Comparison of ENCODE assay signal across 29 cellular contexts in genomic region chr5:156199045-156199444, GRCh38.
"Had no signal": no experiment of that assay in that cellular context is flagged by ENCODE, and none has a peak within 500 bp of the region (broad histone marks: within the 10 kb centered on the region; RNA-seq: fewer than 3 reads in every experiment).

No MANE protein-coding gene starts in this region.

- H3K27ac ChIP-seq: neutrophil, parathyroid adenoma, psoas muscle, skin epidermis, spleen, suprapubic skin, testis, tibial artery, transverse colon, vagina had no signal

- DNase-seq: naive thymus-derived CD8-positive, alpha-beta T cell; nephron progenitor cell; nucleus accumbens; posterior cingulate gyrus; psoas muscle; right cardiac atrium; spleen; stimulated activated CD4-positive, alpha-beta T cell treated with anti-CD3 and anti-CD28 coated beads, Interleukin-12 subunit alpha, Interleukin-12 subunit beta, amount 100 ng/mL, for 4 hours; stimulated activated CD4-positive, alpha-beta T cell treated with anti-CD3 and anti-CD28 coated beads, Interleukin-1b, Interleukin-23, amount 100 ng/mL, for 48 hours; stimulated activated CD4-positive, alpha-beta T cell treated with anti-CD3 and anti-CD28 coated beads, Interleukin-4, amount 100 ng/mL, for 1 hour; stimulated activated CD4-positive, alpha-beta T cell treated with anti-CD3 and anti-CD28 coated beads, Interleukin-4, amount 100 ng/mL, for 4 hours; stimulated activated CD8-positive, alpha-beta memory T cell treated with anti-CD3 and anti-CD28 coated beads, Interleukin-4, amount 100 ng/mL, for 48 hours; stimulated activated naive CD4-positive, alpha-beta T cell; stimulated activated naive CD8-positive, alpha-beta T cell treated with anti-CD3 and anti-CD28 coated beads, Interleukin-15, amount 100 ng/mL, for 72 hours; stimulated activated naive CD8-positive, alpha-beta T cell treated with anti-CD3 and anti-CD28 coated beads, Interleukin-15, Interleukin-2, amounts not matched to agents 100 U/mL and 50 U/mL, for 24 hours; substantia nigra; testis; tibial artery; transverse colon had no signal

- H3K9ac ChIP-seq: parathyroid adenoma had no signal

- H3K27me3 ChIP-seq: neutrophil, spleen, suprapubic skin, testis, tibial artery, transverse colon, vagina had no signal

- H3K4me3 ChIP-seq: psoas muscle, skin epidermis, smooth muscle cell, spleen, suprapubic skin, testis, tibial artery, transverse colon, vagina had no signal

- H3K4me1 ChIP-seq: psoas muscle, spleen, suprapubic skin, testis, transverse colon, vagina had no signal

- H3K9me3 ChIP-seq: neutrophil, psoas muscle, spleen, suprapubic skin, testis, tibial artery, transverse colon, vagina had no signal

- ATAC-seq: naive thymus-derived CD8-positive, alpha-beta T cell; natural killer cell treated with Interleukin-12 subunit alpha and Interleukin-12 subunit beta and Interleukin-15 and Interleukin-18, amount 100 ng/mL, for 72 hours; psoas muscle; right cardiac atrium; sciatic nerve; stimulated activated memory B cell treated with anti-CD40 and anti-IgM and Interleukin-4, amounts not matched to agents 10 μg/mL and 1 μg/mL and 100 μg/mL, for 72 hours; stimulated activated naive CD8-positive, alpha-beta T cell treated with anti-CD3 and anti-CD28 coated beads, Interleukin-15, amount 100 ng/mL, for 72 hours; stimulated activated naive CD8-positive, alpha-beta T cell treated with anti-CD3 and anti-CD28 coated beads, Interleukin-15, Interleukin-2, amounts not matched to agents 100 U/mL and 50 U/mL, for 24 hours had no signal

- H3K36me3 ChIP-seq: neutrophil, spleen, suprapubic skin, tibial artery, transverse colon, vagina had no signal

- H2AFZ ChIP-seq: parathyroid adenoma had no signal

- H3K79me2 ChIP-seq: parathyroid adenoma had no signal

- FAIRE-seq: urothelium cell line had no signal

- H3K4me2 ChIP-seq: smooth muscle cell had no signal
